In genomic region chr5:66002415-66002814, GRCh38 we compare ENCODE assay signal across 16 cellular contexts.
DNase-seq lines count a peak whose midpoint lies in the region; ATAC-seq and TF ChIP-seq lines count a peak whose summit lies in the region.
"Had no signal": no experiment of that assay in that cellular context is flagged by ENCODE, and none has a peak within 500 bp of the region (broad histone marks: within the 10 kb centered on the region; RNA-seq: fewer than 3 reads in every experiment).

No MANE protein-coding gene starts in this region.

- H3K9me3 Mint-ChIP-seq in mesothelial cell of epicardium, result peaks cover 11% of the 10 kb centered on the region
- H3K9me3 Mint-ChIP-seq in naive thymus-derived CD4-positive, alpha-beta T cell, result peaks cover 0 to 7% (median 0%) of the 10 kb centered on the region in 11 donors
- H3K9me3 Mint-ChIP-seq: T-helper 2 cell treated with Interferon-gamma antibody and Interleukin-4, amounts not matched to agents 5 μg/mL and 100 μg/mL, for 36 hours had no signal

- H3K27ac ChIP-seq in osteoblast (ENCODE audit: low read depth, low read length), result no peak overlapping the region
- H3K27ac ChIP-seq in naive thymus-derived CD4-positive, alpha-beta T cell (ENCODE audit: low read depth, low read length), result no peak overlapping the region
- H3K27ac ChIP-seq: hepatocyte, spleen, upper lobe of left lung had no signal

- CTCF ChIA-PET in naive thymus-derived CD4-positive, alpha-beta T cell (lab: Charles Lee), result no interaction called here

- intact Hi-C loops in naive thymus-derived CD4-positive, alpha-beta T cell (cut with micrococcal nuclease), result loop anchor here in 1 of 2 donors (5.0 kb wide), 1 partner anchor 35 kb away; no protein-coding TSS in a partner anchor
- intact Hi-C loops in left ventricle myocardium superior (cut with micrococcal nuclease), result no loop called here

- H3K4me2 ChIP-seq in osteoblast (ENCODE audit: insufficient read depth, low read length), result no peak overlapping the region
- H3K4me2 ChIP-seq: hepatocyte had no signal

- H3K4me3 ChIP-seq in osteoblast (ENCODE audit: insufficient read depth, low read length), result no peak overlapping the region
- no peak overlapping the region for H3K4me3 ChIP-seq in naive thymus-derived CD4-positive, alpha-beta T cell (ENCODE audit: low read length)
- H3K4me3 ChIP-seq: hepatocyte, spleen, upper lobe of left lung had no signal

- peaks cover 24% of the 10 kb centered on the region for H3K36me3 ChIP-seq in osteoblast (ENCODE audit: insufficient read depth, low read length)
- peaks cover 0 to 8% (median 0%) of the 10 kb centered on the region in 3 experiments for H3K36me3 ChIP-seq in naive thymus-derived CD4-positive, alpha-beta T cell (ENCODE audit: control insufficient read depth in 2 of 3, insufficient read depth in 3 of 3, low read length in 3 of 3)

- TF ChIP-seq CTCF in mesothelial cell of epicardium (IDR thresholded peaks at IDR 0.05; ENCODE audit: unreplicated experiment) (no peak), osteoblast (IDR thresholded peaks at IDR 0.05; ENCODE audit: extremely low read depth, low read depth, low read length) (no peak)

- no peak overlapping the region for H3K4me3 Mint-ChIP-seq in mesothelial cell of epicardium
- H3K4me3 Mint-ChIP-seq in naive thymus-derived CD4-positive, alpha-beta T cell, result peak overlapping the region in 4 of 10 donors; percentile 0 to 27 (median 15)
- H3K4me3 Mint-ChIP-seq: T-helper 2 cell treated with Interferon-gamma antibody and Interleukin-4, amounts not matched to agents 5 μg/mL and 100 μg/mL, for 36 hours had no signal

- H3K36me3 Mint-ChIP-seq in mesothelial cell of epicardium, result peaks cover 40% of the 10 kb centered on the region
- peaks cover 19 to 59% (median 44%) of the 10 kb centered on the region in 5 donors for H3K36me3 Mint-ChIP-seq in naive thymus-derived CD4-positive, alpha-beta T cell

- no peaks in the 10 kb centered on the region for H3K27me3 ChIP-seq in osteoblast (ENCODE audit: insufficient read depth, low read length)
- H3K27me3 ChIP-seq in naive thymus-derived CD4-positive, alpha-beta T cell (ENCODE audit: control insufficient read depth in 2 of 2, insufficient read depth in 2 of 2, low read length in 2 of 2), result no peaks in the 10 kb centered on the region
- H3K27me3 ChIP-seq: hepatocyte, spleen, upper lobe of left lung had no signal

- DNase-seq in RPMI8226 (peak; percentile 14), mesothelial cell of epicardium (ENCODE audit: low spot score in 2 of 2, unreplicated experiment in 2 of 2) (no peak), osteoblast (ENCODE audit: insufficient read length, low spot score, missing footprints) (no peak), left ventricle myocardium superior (no peak), NCI-H1694 (lab: John Stamatoyannopoulos, UW) (no peak)
- DNase-seq in naive thymus-derived CD4-positive, alpha-beta T cell, result no peak
- DNase-seq: IMR-90, mammary epithelial cell, MV-4-11, NCI-H69, spleen, upper lobe of left lung had no signal

- H3K79me2 ChIP-seq in osteoblast (ENCODE audit: insufficient read depth, low read length), result peaks cover 84% of the 10 kb centered on the region

- no peaks in the 10 kb centered on the region for H3K4me1 Mint-ChIP-seq in mesothelial cell of epicardium
- H3K4me1 Mint-ChIP-seq in naive thymus-derived CD4-positive, alpha-beta T cell, result peaks cover 19 to 74% (median 38%) of the 10 kb centered on the region in 7 donors

- no peaks in the 10 kb centered on the region for H3K27me3 Mint-ChIP-seq in mesothelial cell of epicardium (ENCODE audit: low read depth)
- no peaks in the 10 kb centered on the region for H3K27me3 Mint-ChIP-seq in naive thymus-derived CD4-positive, alpha-beta T cell

- peaks cover 33% of the 10 kb centered on the region for H4K20me1 ChIP-seq in osteoblast (ENCODE audit: insufficient read depth, low read length)

- H2AFZ ChIP-seq in osteoblast (ENCODE audit: low read length), result no peak overlapping the region
- H2AFZ ChIP-seq: hepatocyte had no signal

- no peaks in the 10 kb centered on the region for H3K9me3 ChIP-seq in osteoblast (ENCODE audit: low read depth, low read length)
- no peaks in the 10 kb centered on the region for H3K9me3 ChIP-seq in naive thymus-derived CD4-positive, alpha-beta T cell (ENCODE audit: control insufficient read depth in 2 of 3, low read length in 3 of 3)
- H3K9me3 ChIP-seq: upper lobe of left lung had no signal

- H3K4me1 ChIP-seq in osteoblast (ENCODE audit: insufficient read depth, low read length), result no peaks in the 10 kb centered on the region
- H3K4me1 ChIP-seq in naive thymus-derived CD4-positive, alpha-beta T cell (ENCODE audit: control insufficient read depth in 2 of 2, insufficient read depth in 2 of 2, low read length in 2 of 2), result peaks cover 0 to 13% of the 10 kb centered on the region in 2 donors
- H3K4me1 ChIP-seq: spleen had no signal

- POLR2A ChIA-PET in naive thymus-derived CD4-positive, alpha-beta T cell (lab: Charles Lee), result interaction anchor here (0.9 kb wide), 1 partner anchor 76 kb away, joined by 3 read pairs; the partner anchor contains the start of gene ERBIN

- peak overlapping the region; percentile 26 for H3K27ac Mint-ChIP-seq in mesothelial cell of epicardium
- H3K27ac Mint-ChIP-seq in naive thymus-derived CD4-positive, alpha-beta T cell, result peak overlapping the region in 3 of 9 donors; percentile 35 to 78 (median 65)
- H3K27ac Mint-ChIP-seq: T-helper 2 cell treated with Interferon-gamma antibody and Interleukin-4, amounts not matched to agents 5 μg/mL and 100 μg/mL, for 36 hours had no signal

- ATAC-seq in GM18498 (IDR thresholded peaks at IDR 0.05; ENCODE audit: unreplicated experiment) (peak; percentile 59), GM21423 (IDR thresholded peaks at IDR 0.05; ENCODE audit: unreplicated experiment) (peak; percentile 60), left ventricle myocardium superior (no peak)
- no peak for ATAC-seq in naive thymus-derived CD4-positive, alpha-beta T cell

Comparison
In these comparisons a context has a peak if more than half of its experiments do, and no peak if none do; other contexts are left out.
1. ATAC-seq: peak in GM18498 (single experiment) and GM21423 (single experiment); none in naive thymus-derived CD4-positive, alpha-beta T cell (single experiment) and left ventricle myocardium superior (single experiment).